Comparison of ENCODE assay signal across 1 cellular context in the genomic region with DNA sequence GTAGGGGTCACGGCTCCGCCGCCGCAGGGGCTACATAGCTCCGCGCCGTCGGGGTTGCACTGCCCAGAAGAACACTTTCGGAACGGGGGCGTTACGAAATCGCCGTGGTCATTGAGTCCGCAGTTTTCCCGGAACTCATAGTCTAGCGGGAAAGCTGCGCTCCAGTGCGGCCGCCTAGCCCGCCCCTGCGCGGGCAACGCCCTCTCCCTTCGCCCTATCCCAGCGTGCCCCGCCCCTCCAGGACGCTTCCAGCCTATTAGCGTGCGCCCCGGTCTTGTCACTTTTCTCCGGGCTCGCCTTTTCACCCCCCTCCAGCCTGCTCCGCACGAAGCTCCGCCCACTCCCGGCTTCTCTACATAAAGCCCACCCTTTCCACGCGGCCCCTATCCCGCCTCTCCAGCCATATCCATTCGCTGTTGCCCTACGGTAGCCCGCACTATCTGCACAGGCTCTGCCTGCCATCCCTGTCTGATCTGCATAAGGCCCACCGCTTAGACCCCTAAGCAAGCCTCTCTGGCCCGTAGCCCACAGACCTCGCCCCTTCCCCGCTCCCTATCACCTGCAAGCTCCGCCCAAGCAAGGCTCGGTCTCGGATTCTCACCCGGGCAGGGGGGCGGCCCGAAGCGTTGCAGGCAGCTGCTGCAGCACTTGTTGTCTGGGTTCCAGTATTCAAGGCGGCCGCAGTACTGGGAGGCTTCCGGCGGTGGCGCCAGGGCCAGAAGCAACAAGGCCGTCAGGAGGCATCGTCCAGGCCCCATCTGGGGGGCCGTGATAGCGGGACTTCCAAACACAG.
TF ChIP-seq lines count a peak whose summit lies in the region.

No MANE protein-coding gene starts in this region.

TF ChIP-seq in HepG2, 621 proteins besides CTCF, POLR2A, EP300 and RAD21 (continues in another document):
- TF ChIP-seq KDM2A (CRISPR knock-in tag; IDR thresholded peaks at IDR 0.05; ENCODE audit: borderline replicate concordance, low read depth) (peak; percentile 73), ZNF652 (CRISPR knock-in tag; IDR thresholded peaks at IDR 0.05; ENCODE audit: borderline replicate concordance, low read depth) (no peak; the same call in 1 of the 2 replicates), SATB2 (CRISPR knock-in tag; IDR thresholded peaks at IDR 0.05) (0 out of 2 replicates have a peak, but pooled peaks have one; percentile 67), GLMP (CRISPR knock-in tag; IDR thresholded peaks at IDR 0.05; ENCODE audit: borderline replicate concordance) (no peak), DDIT3 (CRISPR knock-in tag; IDR thresholded peaks at IDR 0.05) (no peak), ZBTB26 (CRISPR knock-in tag; IDR thresholded peaks at IDR 0.05; ENCODE audit: borderline replicate concordance) (0 out of 2 replicates have a peak, but pooled peaks have one; percentile 9), NCOA5 (CRISPR knock-in tag; IDR thresholded peaks at IDR 0.05) (no peak), PRMT3 (CRISPR knock-in tag; IDR thresholded peaks at IDR 0.05; ENCODE audit: borderline replicate concordance, low read depth) (no peak), GTF2F1 (IDR thresholded peaks at IDR 0.05; ENCODE audit: low read length) (no peak), EEA1 (CRISPR knock-in tag; IDR thresholded peaks at IDR 0.05; ENCODE audit: borderline replicate concordance) (no peak), CBFB (CRISPR knock-in tag; IDR thresholded peaks at IDR 0.05) (peak; percentile 43; the same call in 1 of the 2 replicates), KDM4B (CRISPR knock-in tag; IDR thresholded peaks at IDR 0.05) (no peak), ZNF451 (CRISPR knock-in tag; IDR thresholded peaks at IDR 0.05) (no peak), XBP1 (CRISPR knock-in tag; IDR thresholded peaks at IDR 0.05) (no peak), ZNF501 (CRISPR knock-in tag; IDR thresholded peaks at IDR 0.05) (peak; percentile 77), ONECUT2 (CRISPR knock-in tag; IDR thresholded peaks at IDR 0.05) (no peak), ZFYVE20 (CRISPR knock-in tag; IDR thresholded peaks at IDR 0.05; ENCODE audit: borderline replicate concordance, low read depth) (no peak), NFYC (CRISPR knock-in tag; IDR thresholded peaks at IDR 0.05) (peak; percentile 87), ZNF691 (CRISPR knock-in tag; IDR thresholded peaks at IDR 0.05; ENCODE audit: borderline replicate concordance, low read depth) (no peak), ZNF138 (CRISPR knock-in tag; IDR thresholded peaks at IDR 0.05; ENCODE audit: low read depth) (0 out of 2 replicates have a peak, but pooled peaks have one; percentile 76), AGO1 (IDR thresholded peaks at IDR 0.05; ENCODE audit: low read depth, low read length, poor library complexity, severe bottlenecking) (peak; percentile 25), ZNF180 (CRISPR knock-in tag; IDR thresholded peaks at IDR 0.05; ENCODE audit: borderline replicate concordance, low read depth) (no peak), RBAK (CRISPR knock-in tag; IDR thresholded peaks at IDR 0.05) (no peak), SMARCE1 (IDR thresholded peaks at IDR 0.05; ENCODE audit: borderline replicate concordance) (no peak), ZNF83 (CRISPR knock-in tag; IDR thresholded peaks at IDR 0.05; ENCODE audit: borderline replicate concordance) (no peak), ARNTL (CRISPR knock-in tag; IDR thresholded peaks at IDR 0.05) (no peak), TCF12 (IDR thresholded peaks at IDR 0.05) (no peak), TCF12 (CRISPR knock-in tag; IDR thresholded peaks at IDR 0.05) (no peak), ZKSCAN8 (CRISPR knock-in tag; IDR thresholded peaks at IDR 0.05; ENCODE audit: borderline replicate concordance) (no peak; the same call in 1 of the 2 replicates), HMG20A (CRISPR knock-in tag; IDR thresholded peaks at IDR 0.05; ENCODE audit: borderline replicate concordance) (no peak), NFE2L1 (CRISPR knock-in tag; IDR thresholded peaks at IDR 0.05; ENCODE audit: borderline replicate concordance) (peak; percentile 68; the same call in 1 of the 2 replicates), FOXK1 (CRISPR knock-in tag; IDR thresholded peaks at IDR 0.05; ENCODE audit: borderline replicate concordance, low read depth) (peak; percentile 46; the same call in 1 of the 2 replicates), U2AF2 (IDR thresholded peaks at IDR 0.05; ENCODE audit: low read depth, low read length) (no peak), GATA4 (IDR thresholded peaks at IDR 0.05; ENCODE audit: borderline replicate concordance, low read depth) (peak; percentile 41; the same call in 1 of the 2 replicates), ZKSCAN5 (CRISPR knock-in tag; IDR thresholded peaks at IDR 0.05) (no peak), ZNF264 (CRISPR knock-in tag; IDR thresholded peaks at IDR 0.05) (no peak), ATF5 (CRISPR knock-in tag; IDR thresholded peaks at IDR 0.05; ENCODE audit: low read depth) (no peak), ZNF552 (CRISPR knock-in tag; IDR thresholded peaks at IDR 0.05; ENCODE audit: borderline replicate concordance) (no peak)
- TF ChIP-seq, protein P1, sequence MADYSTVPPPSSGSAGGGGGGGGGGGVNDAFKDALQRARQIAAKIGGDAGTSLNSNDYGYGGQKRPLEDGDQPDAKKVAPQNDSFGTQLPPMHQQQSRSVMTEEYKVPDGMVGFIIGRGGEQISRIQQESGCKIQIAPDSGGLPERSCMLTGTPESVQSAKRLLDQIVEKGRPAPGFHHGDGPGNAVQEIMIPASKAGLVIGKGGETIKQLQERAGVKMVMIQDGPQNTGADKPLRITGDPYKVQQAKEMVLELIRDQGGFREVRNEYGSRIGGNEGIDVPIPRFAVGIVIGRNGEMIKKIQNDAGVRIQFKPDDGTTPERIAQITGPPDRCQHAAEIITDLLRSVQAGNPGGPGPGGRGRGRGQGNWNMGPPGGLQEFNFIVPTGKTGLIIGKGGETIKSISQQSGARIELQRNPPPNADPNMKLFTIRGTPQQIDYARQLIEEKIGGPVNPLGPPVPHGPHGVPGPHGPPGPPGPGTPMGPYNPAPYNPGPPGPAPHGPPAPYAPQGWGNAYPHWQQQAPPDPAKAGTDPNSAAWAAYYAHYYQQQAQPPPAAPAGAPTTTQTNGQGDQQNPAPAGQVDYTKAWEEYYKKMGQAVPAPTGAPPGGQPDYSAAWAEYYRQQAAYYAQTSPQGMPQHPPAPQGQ (CRISPR knock-in tag; IDR thresholded peaks at IDR 0.05; ENCODE audit: borderline replicate concordance): no peak
- TF ChIP-seq, protein P2, sequence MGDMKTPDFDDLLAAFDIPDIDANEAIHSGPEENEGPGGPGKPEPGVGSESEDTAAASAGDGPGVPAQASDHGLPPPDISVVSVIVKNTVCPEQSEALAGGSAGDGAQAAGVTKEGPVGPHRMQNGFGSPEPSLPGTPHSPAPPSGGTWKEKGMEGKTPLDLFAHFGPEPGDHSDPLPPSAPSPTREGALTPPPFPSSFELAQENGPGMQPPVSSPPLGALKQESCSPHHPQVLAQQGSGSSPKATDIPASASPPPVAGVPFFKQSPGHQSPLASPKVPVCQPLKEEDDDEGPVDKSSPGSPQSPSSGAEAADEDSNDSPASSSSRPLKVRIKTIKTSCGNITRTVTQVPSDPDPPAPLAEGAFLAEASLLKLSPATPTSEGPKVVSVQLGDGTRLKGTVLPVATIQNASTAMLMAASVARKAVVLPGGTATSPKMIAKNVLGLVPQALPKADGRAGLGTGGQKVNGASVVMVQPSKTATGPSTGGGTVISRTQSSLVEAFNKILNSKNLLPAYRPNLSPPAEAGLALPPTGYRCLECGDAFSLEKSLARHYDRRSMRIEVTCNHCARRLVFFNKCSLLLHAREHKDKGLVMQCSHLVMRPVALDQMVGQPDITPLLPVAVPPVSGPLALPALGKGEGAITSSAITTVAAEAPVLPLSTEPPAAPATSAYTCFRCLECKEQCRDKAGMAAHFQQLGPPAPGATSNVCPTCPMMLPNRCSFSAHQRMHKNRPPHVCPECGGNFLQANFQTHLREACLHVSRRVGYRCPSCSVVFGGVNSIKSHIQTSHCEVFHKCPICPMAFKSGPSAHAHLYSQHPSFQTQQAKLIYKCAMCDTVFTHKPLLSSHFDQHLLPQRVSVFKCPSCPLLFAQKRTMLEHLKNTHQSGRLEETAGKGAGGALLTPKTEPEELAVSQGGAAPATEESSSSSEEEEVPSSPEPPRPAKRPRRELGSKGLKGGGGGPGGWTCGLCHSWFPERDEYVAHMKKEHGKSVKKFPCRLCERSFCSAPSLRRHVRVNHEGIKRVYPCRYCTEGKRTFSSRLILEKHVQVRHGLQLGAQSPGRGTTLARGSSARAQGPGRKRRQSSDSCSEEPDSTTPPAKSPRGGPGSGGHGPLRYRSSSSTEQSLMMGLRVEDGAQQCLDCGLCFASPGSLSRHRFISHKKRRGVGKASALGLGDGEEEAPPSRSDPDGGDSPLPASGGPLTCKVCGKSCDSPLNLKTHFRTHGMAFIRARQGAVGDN (CRISPR knock-in tag; IDR thresholded peaks at IDR 0.05): peak; percentile 87
- TF ChIP-seq, protein P3, sequence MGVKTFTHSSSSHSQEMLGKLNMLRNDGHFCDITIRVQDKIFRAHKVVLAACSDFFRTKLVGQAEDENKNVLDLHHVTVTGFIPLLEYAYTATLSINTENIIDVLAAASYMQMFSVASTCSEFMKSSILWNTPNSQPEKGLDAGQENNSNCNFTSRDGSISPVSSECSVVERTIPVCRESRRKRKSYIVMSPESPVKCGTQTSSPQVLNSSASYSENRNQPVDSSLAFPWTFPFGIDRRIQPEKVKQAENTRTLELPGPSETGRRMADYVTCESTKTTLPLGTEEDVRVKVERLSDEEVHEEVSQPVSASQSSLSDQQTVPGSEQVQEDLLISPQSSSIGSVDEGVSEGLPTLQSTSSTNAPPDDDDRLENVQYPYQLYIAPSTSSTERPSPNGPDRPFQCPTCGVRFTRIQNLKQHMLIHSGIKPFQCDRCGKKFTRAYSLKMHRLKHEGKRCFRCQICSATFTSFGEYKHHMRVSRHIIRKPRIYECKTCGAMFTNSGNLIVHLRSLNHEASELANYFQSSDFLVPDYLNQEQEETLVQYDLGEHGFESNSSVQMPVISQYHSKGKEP (CRISPR knock-in tag; IDR thresholded peaks at IDR 0.05): 0 out of 2 replicates have a peak, but pooled peaks have one; percentile 47
- TF ChIP-seq, protein P4, sequence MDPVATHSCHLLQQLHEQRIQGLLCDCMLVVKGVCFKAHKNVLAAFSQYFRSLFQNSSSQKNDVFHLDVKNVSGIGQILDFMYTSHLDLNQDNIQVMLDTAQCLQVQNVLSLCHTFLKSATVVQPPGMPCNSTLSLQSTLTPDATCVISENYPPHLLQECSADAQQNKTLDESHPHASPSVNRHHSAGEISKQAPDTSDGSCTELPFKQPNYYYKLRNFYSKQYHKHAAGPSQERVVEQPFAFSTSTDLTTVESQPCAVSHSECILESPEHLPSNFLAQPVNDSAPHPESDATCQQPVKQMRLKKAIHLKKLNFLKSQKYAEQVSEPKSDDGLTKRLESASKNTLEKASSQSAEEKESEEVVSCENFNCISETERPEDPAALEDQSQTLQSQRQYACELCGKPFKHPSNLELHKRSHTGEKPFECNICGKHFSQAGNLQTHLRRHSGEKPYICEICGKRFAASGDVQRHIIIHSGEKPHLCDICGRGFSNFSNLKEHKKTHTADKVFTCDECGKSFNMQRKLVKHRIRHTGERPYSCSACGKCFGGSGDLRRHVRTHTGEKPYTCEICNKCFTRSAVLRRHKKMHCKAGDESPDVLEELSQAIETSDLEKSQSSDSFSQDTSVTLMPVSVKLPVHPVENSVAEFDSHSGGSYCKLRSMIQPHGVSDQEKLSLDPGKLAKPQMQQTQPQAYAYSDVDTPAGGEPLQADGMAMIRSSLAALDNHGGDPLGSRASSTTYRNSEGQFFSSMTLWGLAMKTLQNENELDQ (CRISPR knock-in tag; IDR thresholded peaks at IDR 0.05; ENCODE audit: borderline replicate concordance): no peak
- TF ChIP-seq, protein P5, sequence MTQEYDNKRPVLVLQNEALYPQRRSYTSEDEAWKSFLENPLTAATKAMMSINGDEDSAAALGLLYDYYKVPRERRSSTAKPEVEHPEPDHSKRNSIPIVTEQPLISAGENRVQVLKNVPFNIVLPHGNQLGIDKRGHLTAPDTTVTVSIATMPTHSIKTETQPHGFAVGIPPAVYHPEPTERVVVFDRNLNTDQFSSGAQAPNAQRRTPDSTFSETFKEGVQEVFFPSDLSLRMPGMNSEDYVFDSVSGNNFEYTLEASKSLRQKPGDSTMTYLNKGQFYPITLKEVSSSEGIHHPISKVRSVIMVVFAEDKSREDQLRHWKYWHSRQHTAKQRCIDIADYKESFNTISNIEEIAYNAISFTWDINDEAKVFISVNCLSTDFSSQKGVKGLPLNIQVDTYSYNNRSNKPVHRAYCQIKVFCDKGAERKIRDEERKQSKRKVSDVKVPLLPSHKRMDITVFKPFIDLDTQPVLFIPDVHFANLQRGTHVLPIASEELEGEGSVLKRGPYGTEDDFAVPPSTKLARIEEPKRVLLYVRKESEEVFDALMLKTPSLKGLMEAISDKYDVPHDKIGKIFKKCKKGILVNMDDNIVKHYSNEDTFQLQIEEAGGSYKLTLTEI (CRISPR knock-in tag; conservative IDR thresholded peaks at IDR 0.05): no peak
